Comparison of ENCODE assay signal across 8 cellular contexts in the genomic region with DNA sequence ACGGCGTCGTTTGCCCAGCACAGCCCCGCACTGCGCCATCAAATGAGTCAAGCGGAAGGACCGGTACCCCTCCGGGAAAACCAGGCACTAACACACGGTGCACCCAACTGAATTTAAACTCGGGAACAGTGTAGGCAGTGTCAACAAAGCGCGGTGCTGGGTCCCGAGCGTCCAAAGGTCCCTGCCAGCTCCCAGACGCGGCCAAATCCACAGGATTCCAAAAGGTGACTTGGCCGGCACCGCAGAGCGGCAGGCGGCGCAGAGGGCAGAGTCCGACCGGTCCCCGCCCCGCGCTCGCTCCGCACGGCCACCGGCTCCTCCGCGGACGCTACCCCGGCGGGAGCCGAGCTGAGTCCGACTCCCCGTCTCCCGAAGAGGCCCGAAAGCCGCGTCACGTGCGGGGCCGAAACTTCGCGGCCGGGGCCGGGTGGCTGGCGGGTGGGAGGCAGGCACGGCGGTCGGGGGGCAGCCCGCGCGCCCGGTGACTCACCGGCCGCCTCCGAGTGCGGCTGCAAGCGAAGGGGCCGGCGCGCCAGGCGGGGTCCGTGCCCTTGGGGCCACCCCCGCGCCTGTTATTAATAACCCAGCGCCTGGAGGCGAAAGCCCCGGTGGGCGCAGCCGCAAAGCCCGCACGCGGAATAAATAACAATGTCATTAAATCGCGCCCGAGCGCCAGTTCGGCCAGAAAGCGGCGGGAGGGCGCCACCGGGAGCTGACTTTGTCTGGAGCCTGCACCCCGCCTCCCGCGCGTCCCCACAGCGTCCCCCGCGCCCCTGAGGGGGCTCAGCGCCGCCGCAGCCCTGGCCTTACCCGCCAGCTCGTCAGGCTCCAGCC. TPM values are rescaled to one million over a fixed set of nuclear protein-coding genes. Genes with fewer than 3 reads are reported as not detected.
DNase-seq lines count a peak whose midpoint lies in the region; ATAC-seq and TF ChIP-seq lines count a peak whose summit lies in the region.

No MANE protein-coding gene starts in this region.

- H3K4me3 ChIP-seq in OCI-LY1 (ENCODE audit: low read depth, low read length, poor library complexity, severe bottlenecking) (peak overlapping the region; percentile 82), right cardiac atrium (ENCODE audit: low read length) (peak overlapping the region; percentile 99)

- peaks cover 60% of the 10 kb centered on the region for H3K4me1 ChIP-seq in OCI-LY1 (ENCODE audit: insufficient read depth, low read length, severe bottlenecking)
- no peaks in the 10 kb centered on the region for H3K4me1 ChIP-seq in right cardiac atrium (ENCODE audit: control insufficient read depth, insufficient read depth, low read length)

- peak overlapping the region; percentile 69 for H3K4me2 ChIP-seq in OCI-LY1 (ENCODE audit: low read length)

- H3K27me3 ChIP-seq in OCI-LY1 (ENCODE audit: insufficient read depth, low read length): no peaks in the 10 kb centered on the region
- H3K27me3 ChIP-seq in right cardiac atrium (ENCODE audit: control insufficient read depth, insufficient read depth): no peaks in the 10 kb centered on the region

- H3F3A ChIP-seq in OCI-LY1 (ENCODE audit: insufficient read depth, low read length): no peaks in the 10 kb centered on the region

- 0 out of 2 replicates have a peak, but pooled peaks cover 2% of the 10 kb centered on the region for H4K20me1 ChIP-seq in OCI-LY1 (ENCODE audit: insufficient read depth, low read length)

- WGBS in right cardiac atrium: under 1% methylated on average over 98 of the region's 98 CpGs

- H3K9me3 ChIP-seq in OCI-LY1 (ENCODE audit: low read length): no peaks in the 10 kb centered on the region
- H3K9me3 ChIP-seq in right cardiac atrium (ENCODE audit: control insufficient read depth, low read length): no peaks in the 10 kb centered on the region

- H3K27ac ChIP-seq in OCI-LY1 (ENCODE audit: low read depth, low read length, poor library complexity, severe bottlenecking): peak overlapping the region; percentile 43
- H3K27ac ChIP-seq in angular gyrus (ENCODE audit: low read depth, low read length): peak overlapping the region; percentile 90
- peak overlapping the region; percentile 99 for H3K27ac ChIP-seq in right cardiac atrium (ENCODE audit: low read length)

- DNase-seq in DMS 273 (lab: John Stamatoyannopoulos, UW; ENCODE audit: unreplicated experiment) (peak; percentile 76), right cardiac atrium (peak; percentile 69 to 89 (median 85)), posterior cingulate gyrus (peak; percentile 47 to 94 (median 66))

- intact Hi-C loops in right cardiac atrium (cut with DNase I): loop anchor here in 1 of 4 donors (5.0 kb wide), 1 partner anchor 42 kb away; no protein-coding TSS in a partner anchor
- intact Hi-C loops in posterior cingulate gyrus (cut with DNase I): loop anchor here (5.0 to 10.0 kb wide), 2 partner anchors 95 to 517 kb away; a partner anchor contains a TSS

- peak overlapping the region; percentile 94 for H3K9ac ChIP-seq in OCI-LY1 (ENCODE audit: low read length)

- H3K9me2 ChIP-seq in OCI-LY1 (ENCODE audit: low read depth, low read length): no peaks in the 10 kb centered on the region

- TF ChIP-seq CTCF in OCI-LY1 (IDR thresholded peaks at IDR 0.05; ENCODE audit: low read length): 0 out of 2 replicates have a peak, but pooled peaks have one; percentile 16

- no peak overlapping the region for H2AFZ ChIP-seq in OCI-LY1 (ENCODE audit: low read length)

- H3K36me3 ChIP-seq in OCI-LY1 (ENCODE audit: insufficient read depth, low read length): peaks cover 8% of the 10 kb centered on the region; the same call in 1 of the 2 replicates

- ATAC-seq in GM19372 (IDR thresholded peaks at IDR 0.05; ENCODE audit: low read depth, unreplicated experiment) (peak; percentile 29), HG03432 (IDR thresholded peaks at IDR 0.05; ENCODE audit: unreplicated experiment) (peak; percentile 49), right cardiac atrium (peak; percentile 81 to 84), GM18870 (IDR thresholded peaks at IDR 0.05; ENCODE audit: unreplicated experiment) (no peak)

- H3K79me2 ChIP-seq in OCI-LY1 (ENCODE audit: insufficient read depth, low read length): peaks cover 39% of the 10 kb centered on the region

RNA-seq across cellular contexts. Expression of a gene that starts 0.8 kb away (rescaled TPM):
- total RNA-seq in right cardiac atrium: 10 to 100 TPM; 33.1 to 38.7 (median 37.4) TPM
- 9.6 TPM for polyA plus RNA-seq in right cardiac atrium

Comparison
In these comparisons a context has a peak if more than half of its experiments do, and no peak if none do; other contexts are left out.
1. H3K27ac ChIP-seq: peak in every context shown above with its lines; median percentile 99 in right cardiac atrium; 90 in angular gyrus; 43 in OCI-LY1.